Comparison of ENCODE assay signal across 1 cellular context in the genomic region with DNA sequence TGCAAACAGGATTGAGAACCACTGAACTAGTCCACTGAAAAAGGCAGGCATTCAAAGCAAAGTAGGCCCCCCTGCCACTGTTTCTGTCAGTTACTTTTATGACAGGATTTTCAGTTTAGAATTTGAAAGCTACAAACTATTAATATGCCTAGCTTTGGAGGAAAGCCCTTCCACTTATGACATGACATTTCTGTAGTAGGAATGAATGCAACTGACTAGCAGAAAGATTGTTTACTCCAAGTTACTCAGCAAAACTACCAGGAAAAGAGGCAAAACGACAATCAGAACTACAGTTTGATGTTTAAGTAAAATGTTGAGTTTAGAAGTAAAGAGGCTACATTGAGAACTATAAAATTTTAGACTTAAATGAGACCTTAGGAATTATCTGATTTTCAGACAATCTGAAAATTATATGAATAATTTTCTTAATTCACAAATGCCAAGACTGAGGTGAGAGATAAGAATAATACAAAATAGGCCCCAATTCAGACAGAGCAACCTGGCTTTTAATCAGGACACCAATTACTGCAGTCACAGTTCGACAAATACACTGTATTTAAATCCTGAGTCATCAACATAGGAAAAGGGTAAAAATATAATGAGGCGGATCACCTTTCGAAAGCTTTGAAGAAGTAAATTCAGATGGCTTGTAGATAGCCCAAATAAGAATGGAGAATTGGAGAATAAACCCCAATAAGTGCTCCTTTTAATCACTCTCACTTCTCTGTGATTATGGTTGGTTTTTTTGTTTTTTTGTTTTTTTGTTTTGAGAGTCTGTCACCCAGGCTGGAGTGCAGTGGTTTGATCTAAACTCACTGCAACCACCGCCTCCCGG.
TF ChIP-seq lines count a peak whose summit lies in the region.

No MANE protein-coding gene starts in this region.

TF ChIP-seq in WTC11, 78 proteins besides CTCF, POLR2A, EP300 and RAD21 (continued from another document):
- TF ChIP-seq AFF4 (CRISPR knock-in tag; IDR thresholded peaks at IDR 0.05; ENCODE audit: borderline replicate concordance) (no peak), E2F5 (CRISPR knock-in tag; IDR thresholded peaks at IDR 0.05) (no peak), USF2 (CRISPR knock-in tag; IDR thresholded peaks at IDR 0.05) (no peak), KAT7 (CRISPR knock-in tag; IDR thresholded peaks at IDR 0.05; ENCODE audit: borderline replicate concordance) (no peak), PRRX2 (CRISPR knock-in tag; IDR thresholded peaks at IDR 0.05) (no peak), FOXK1 (CRISPR knock-in tag; IDR thresholded peaks at IDR 0.05) (no peak), ATF6 (CRISPR knock-in tag; IDR thresholded peaks at IDR 0.05) (no peak)
- TF ChIP-seq, protein P1, sequence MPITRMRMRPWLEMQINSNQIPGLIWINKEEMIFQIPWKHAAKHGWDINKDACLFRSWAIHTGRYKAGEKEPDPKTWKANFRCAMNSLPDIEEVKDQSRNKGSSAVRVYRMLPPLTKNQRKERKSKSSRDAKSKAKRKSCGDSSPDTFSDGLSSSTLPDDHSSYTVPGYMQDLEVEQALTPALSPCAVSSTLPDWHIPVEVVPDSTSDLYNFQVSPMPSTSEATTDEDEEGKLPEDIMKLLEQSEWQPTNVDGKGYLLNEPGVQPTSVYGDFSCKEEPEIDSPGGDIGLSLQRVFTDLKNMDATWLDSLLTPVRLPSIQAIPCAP (CRISPR knock-in tag; IDR thresholded peaks at IDR 0.05): no peak
